In genomic region chr1:184967045-184967444, GRCh38 we compare ENCODE assay signal across 17 cellular contexts. TPM values are rescaled to one million over a fixed set of nuclear protein-coding genes. Genes with fewer than 3 reads are reported as not detected.
DNase-seq lines count a peak whose midpoint lies in the region; ATAC-seq and TF ChIP-seq lines count a peak whose summit lies in the region.
"Had no signal": no experiment of that assay in that cellular context is flagged by ENCODE, and none has a peak within 500 bp of the region (broad histone marks: within the 10 kb centered on the region; RNA-seq: fewer than 3 reads in every experiment).

No MANE protein-coding gene starts in this region.

- peak overlapping the region; percentile 4 to 65 for H3K27ac ChIP-seq in right atrium auricular region
- 0 out of 2 replicates have a peak overlapping the region, but pooled peaks have one; percentile 10 for H3K27ac ChIP-seq in SJSA1
- H3K27ac ChIP-seq in thoracic aorta = peak overlapping the region; percentile 60 to 61

- peaks cover 52 to 54% of the 10 kb centered on the region in 2 donors for H3K4me1 Mint-ChIP-seq in effector memory CD8-positive, alpha-beta T cell (ENCODE audit: low read depth in 2 of 2)

- H3K27me3 ChIP-seq in right atrium auricular region = no peaks in the 10 kb centered on the region
- no peaks in the 10 kb centered on the region for H3K27me3 ChIP-seq in SJSA1 (replicated peaks)
- H3K27me3 ChIP-seq in thoracic aorta (replicated peaks; ENCODE audit: insufficient read depth) = no peaks in the 10 kb centered on the region

- H3K9me3 Mint-ChIP-seq in effector memory CD8-positive, alpha-beta T cell = peaks cover 0 to 2% of the 10 kb centered on the region in 2 donors

- H3K27ac Mint-ChIP-seq in effector memory CD8-positive, alpha-beta T cell = peak overlapping the region; percentile 3 to 11

- H3K4me1 ChIP-seq in right atrium auricular region = peaks cover 0 to 38% of the 10 kb centered on the region in 2 donors
- H3K4me1 ChIP-seq in SJSA1 (replicated peaks) = peaks cover 50% of the 10 kb centered on the region
- H3K4me1 ChIP-seq in thoracic aorta (ENCODE audit: control insufficient read depth in 1 of 2, low read depth in 2 of 2) = peaks cover 30 to 78% of the 10 kb centered on the region in 2 donors

- ATAC-seq in left cardiac atrium (no peak), thoracic aorta (ENCODE audit: insufficient number of reproducible peaks, low FRiP score, low read depth) (no peak)
- no peak for ATAC-seq in effector memory CD8-positive, alpha-beta T cell (replicated peaks)

- no peak for TF ChIP-seq CTCF in right atrium auricular region (IDR thresholded peaks at IDR 0.05)
- TF ChIP-seq CTCF in thoracic aorta (IDR thresholded peaks at IDR 0.05) = no peak

- intact Hi-C loops in left cardiac atrium (cut with DNase I) = no loop called here

- DNase-seq in right atrium auricular region (ENCODE audit: low spot score) (no peak), left cardiac atrium (no peak), SJSA1 (ENCODE audit: low read depth in 1 of 2, low spot score in 2 of 2) (no peak), thoracic aorta (ENCODE audit: low spot score) (no peak), NCI-H82 (lab: John Stamatoyannopoulos, UW) (no peak), pons (ENCODE audit: low spot score) (no peak)
- no peak for DNase-seq in effector memory CD8-positive, alpha-beta T cell
- DNase-seq: ACHN, AML-193, Calu3, DMS53, H7, NCI-H1105 treated with DMSO at 0.1 percent for 48 hours, NCI-H187, NCI-H345, NCI-H526, SHP77 had no signal

- H3K36me3 Mint-ChIP-seq in effector memory CD8-positive, alpha-beta T cell (ENCODE audit: insufficient read depth) = peaks cover 43% of the 10 kb centered on the region

- H3K27me3 Mint-ChIP-seq in effector memory CD8-positive, alpha-beta T cell = no peaks in the 10 kb centered on the region

- H3K4me3 ChIP-seq in right atrium auricular region = no peak overlapping the region
- no peak overlapping the region for H3K4me3 ChIP-seq in SJSA1
- peak overlapping the region; percentile 5 for H3K4me3 ChIP-seq in thoracic aorta

- H3K4me3 Mint-ChIP-seq in effector memory CD8-positive, alpha-beta T cell = no peak overlapping the region

- H3K9me3 ChIP-seq in right atrium auricular region (no peaks in the 10 kb centered on the region), SJSA1 (replicated peaks) (no peaks in the 10 kb centered on the region), thoracic aorta (no peaks in the 10 kb centered on the region)

- H3K36me3 ChIP-seq in right atrium auricular region (peaks cover 9% of the 10 kb centered on the region), SJSA1 (peaks cover 5% of the 10 kb centered on the region), thoracic aorta (peaks cover 6% of the 10 kb centered on the region)

RNA-seq across cellular contexts. Expression of gene NIBAN1, which starts 7.3 kb away (rescaled TPM):
- 100 to 1,000 TPM; 198 to 371 TPM for total RNA-seq in right atrium auricular region
- total RNA-seq in left cardiac atrium = 100 to 1,000 TPM; 281 to 313 TPM
- total RNA-seq in SJSA1 (2014; rRNA removed; shearing (Covaris generic)) = 45.1 and 51.8 TPM in 2 replicates
- 100 to 1,000 TPM; 209 to 215 TPM for total RNA-seq in thoracic aorta

Comparison
In these comparisons a context has a peak if more than half of its experiments do, and no peak if none do; other contexts are left out.
1. H3K27ac ChIP-seq: peak in every context shown above with its lines; median percentile 60 in thoracic aorta; 34 in right atrium auricular region; 10 in SJSA1.